Comparison of ENCODE assay signal across 29 cellular contexts in genomic region chr2:209044307-209044706, GRCh38.
"Had no signal": no experiment of that assay in that cellular context is flagged by ENCODE, and none has a peak within 500 bp of the region (broad histone marks: within the 10 kb centered on the region; RNA-seq: fewer than 3 reads in every experiment).

No MANE protein-coding gene starts in this region.

- H3K27ac ChIP-seq: heart right ventricle, hepatocyte, left lung, lower lobe of right lung, pancreas, prostate gland, sigmoid colon, spleen, tibial nerve, upper lobe of left lung, vagina had no signal

- ATAC-seq: heart right ventricle; left colon; left lung; lower lobe of right lung; natural killer cell; pancreas; right cardiac atrium; stimulated activated memory B cell treated with anti-CD40 and anti-IgM and Interleukin-4, amounts not matched to agents 10 μg/mL and 1 μg/mL and 100 μg/mL, for 72 hours; stimulated activated naive CD8-positive, alpha-beta T cell treated with anti-CD3 and anti-CD28 coated beads, Interleukin-15, amount 100 ng/mL, for 72 hours had no signal

- H3K36me3 ChIP-seq: heart right ventricle, left lung, lower lobe of right lung, pancreas, prostate gland, sigmoid colon, spleen, tibial nerve, upper lobe of left lung, vagina had no signal

- H3K79me2 ChIP-seq: hepatocyte had no signal

- H3K27me3 Mint-ChIP-seq: naive B cell; stimulated activated memory B cell treated with anti-CD40 and anti-IgM and Interleukin-4, amounts not matched to agents 10 μg/mL and 1 μg/mL and 100 μg/mL, for 72 hours; stimulated activated naive CD8-positive, alpha-beta T cell treated with anti-CD3 and anti-CD28 coated beads, Interleukin-15, amount 100 ng/mL, for 72 hours had no signal

- H3K4me3 ChIP-seq: heart right ventricle, hepatocyte, left lung, lower lobe of right lung, pancreas, prostate gland, sigmoid colon, spleen, tibial nerve, upper lobe of left lung, vagina had no signal

- H3K4me2 ChIP-seq: hepatocyte had no signal

- H3K27ac Mint-ChIP-seq: mesothelial cell of epicardium; naive B cell; natural killer cell; stimulated activated memory B cell treated with anti-CD40 and anti-IgM and Interleukin-4, amounts not matched to agents 10 μg/mL and 1 μg/mL and 100 μg/mL, for 72 hours; stimulated activated naive CD8-positive, alpha-beta T cell treated with anti-CD3 and anti-CD28 coated beads, Interleukin-15, amount 100 ng/mL, for 72 hours had no signal

- H3K9me3 ChIP-seq: left lung, lower lobe of right lung, pancreas, prostate gland, sigmoid colon, spleen, tibial nerve, upper lobe of left lung, vagina had no signal

- H2AFZ ChIP-seq: hepatocyte had no signal

- H3K4me1 ChIP-seq: heart right ventricle, left lung, lower lobe of right lung, pancreas, prostate gland, sigmoid colon, spleen, tibial nerve, upper lobe of left lung, vagina had no signal

- H3K27me3 ChIP-seq: hepatocyte, left lung, pancreas, sigmoid colon, spleen, tibial nerve, upper lobe of left lung, vagina had no signal

- H3K4me3 Mint-ChIP-seq: mesothelial cell of epicardium; naive B cell; natural killer cell; stimulated activated memory B cell treated with anti-CD40 and anti-IgM and Interleukin-4, amounts not matched to agents 10 μg/mL and 1 μg/mL and 100 μg/mL, for 72 hours; stimulated activated naive CD8-positive, alpha-beta T cell treated with anti-CD3 and anti-CD28 coated beads, Interleukin-15, amount 100 ng/mL, for 72 hours had no signal

- DNase-seq: heart right ventricle; kidney; left colon; left lung; lower lobe of right lung; mammary epithelial cell; mesenchymal stem cell; naive B cell; natural killer cell; nucleus accumbens; pancreas; posterior cingulate gyrus; retina; right cardiac atrium; sigmoid colon; small intestine; spleen; stimulated activated CD4-positive, alpha-beta T cell treated with anti-CD3 and anti-CD28 coated beads, Interleukin-4, amount 100 ng/mL, for 4 hours; stimulated activated CD8-positive, alpha-beta memory T cell treated with anti-CD3 and anti-CD28 coated beads, Interleukin-4, amount 100 ng/mL, for 48 hours; stimulated activated naive CD4-positive, alpha-beta T cell treated with Interleukin-2 at 50 U/mL for 16 hours; stimulated activated naive CD8-positive, alpha-beta T cell treated with anti-CD3 and anti-CD28 coated beads, Interleukin-15, amount 100 ng/mL, for 72 hours; substantia nigra; upper lobe of left lung had no signal

- H3K9me3 Mint-ChIP-seq: mesothelial cell of epicardium had no signal

- H3K36me3 Mint-ChIP-seq: mesothelial cell of epicardium; naive B cell; natural killer cell; stimulated activated memory B cell treated with anti-CD40 and anti-IgM and Interleukin-4, amounts not matched to agents 10 μg/mL and 1 μg/mL and 100 μg/mL, for 72 hours had no signal

- H3K4me1 Mint-ChIP-seq: mesothelial cell of epicardium; naive B cell; natural killer cell; stimulated activated memory B cell treated with anti-CD40 and anti-IgM and Interleukin-4, amounts not matched to agents 10 μg/mL and 1 μg/mL and 100 μg/mL, for 72 hours; stimulated activated naive CD8-positive, alpha-beta T cell treated with anti-CD3 and anti-CD28 coated beads, Interleukin-15, amount 100 ng/mL, for 72 hours had no signal
